In the genomic region with DNA sequence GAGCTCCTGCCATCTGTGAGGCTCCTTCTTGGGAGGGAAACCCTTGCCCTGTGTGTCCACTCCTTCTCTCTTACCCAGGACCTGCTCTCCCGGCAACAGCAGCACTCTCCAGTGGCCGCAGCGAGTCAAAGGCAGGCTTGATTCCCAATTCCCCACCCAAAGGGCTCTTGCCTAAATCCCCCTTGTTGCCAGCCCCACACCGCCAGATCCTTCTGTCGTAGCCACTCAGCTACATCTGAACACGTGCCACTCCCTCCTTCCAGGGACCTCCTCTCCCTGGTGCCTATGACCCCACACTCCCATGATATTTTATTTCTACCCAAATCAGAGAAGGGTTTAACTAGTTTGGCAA, we compare ENCODE assay signal across 16 cellular contexts. TPM values are rescaled to one million over a fixed set of nuclear protein-coding genes. Genes with fewer than 3 reads are reported as not detected.
DNase-seq lines count a peak whose midpoint lies in the region; ATAC-seq and TF ChIP-seq lines count a peak whose summit lies in the region.
"Had no signal": no experiment of that assay in that cellular context is flagged by ENCODE, and none has a peak within 500 bp of the region (broad histone marks: within the 10 kb centered on the region; RNA-seq: fewer than 3 reads in every experiment).

No MANE protein-coding gene starts in this region.

- H3K27ac ChIP-seq in CD4-positive, CD25-positive, alpha-beta regulatory T cell (ENCODE audit: insufficient read depth, low read length, poor library complexity, severe bottlenecking) = no peak overlapping the region
- peak overlapping the region; percentile 38 to 76 (median 70) for H3K27ac ChIP-seq in esophagus muscularis mucosa (replicated peaks in 1 of 4)
- no peak overlapping the region for H3K27ac ChIP-seq in trophoblast cell (ENCODE audit: low read depth, low read length)
- no peak overlapping the region for H3K27ac ChIP-seq in hepatocyte
- H3K27ac ChIP-seq: KMS-11, suprapubic skin had no signal

- no peak overlapping the region for H3K4ac ChIP-seq in trophoblast cell (ENCODE audit: low read depth, low read length)

- TF ChIP-seq CTCF in esophagus muscularis mucosa (IDR thresholded peaks at IDR 0.05) (no peak), hepatocyte (IDR thresholded peaks at IDR 0.05; ENCODE audit: poor library complexity) (no peak)

- H2BK5ac ChIP-seq in trophoblast cell (ENCODE audit: low read depth, low read length, poor library complexity) = peak overlapping the region; percentile 18

- no peak overlapping the region for H3K14ac ChIP-seq in trophoblast cell (ENCODE audit: low read length)

- no peaks in the 10 kb centered on the region for H3K9me2 ChIP-seq in hepatocyte (replicated peaks; ENCODE audit: insufficient read depth)

- H3K18ac ChIP-seq in trophoblast cell (ENCODE audit: low read length) = peak overlapping the region; percentile 54

- H3K27me3 Mint-ChIP-seq in CD4-positive, CD25-positive, alpha-beta regulatory T cell = no peaks in the 10 kb centered on the region
- no peaks in the 10 kb centered on the region for H3K27me3 Mint-ChIP-seq in IgD-negative memory B cell
- H3K27me3 Mint-ChIP-seq: activated naive CD8-positive, alpha-beta T cell treated with anti-CD3 and anti-CD28 coated beads, Interleukin-2, amount 50 U/mL, for 24 hours had no signal

- H4K8ac ChIP-seq in trophoblast cell (ENCODE audit: low read depth, low read length) = no peak overlapping the region

- no peaks in the 10 kb centered on the region for H4K20me1 ChIP-seq in hepatocyte (ENCODE audit: insufficient read depth, poor library complexity, severe bottlenecking)

- H3K9ac ChIP-seq in trophoblast cell (ENCODE audit: low read length) = no peak overlapping the region
- H3K9ac ChIP-seq: KMS-11 had no signal

- H2BK120ac ChIP-seq in trophoblast cell (ENCODE audit: insufficient read depth, low read length, poor library complexity) = peak overlapping the region; percentile 23

- intact Hi-C loops in esophagus muscularis mucosa (cut with DNase I) = no loop called here

- peaks cover 3% of the 10 kb centered on the region for H3K36me3 Mint-ChIP-seq in CD4-positive, CD25-positive, alpha-beta regulatory T cell
- peaks cover 9% of the 10 kb centered on the region for H3K36me3 Mint-ChIP-seq in IgD-negative memory B cell

- H2AK5ac ChIP-seq in trophoblast cell (ENCODE audit: low read length) = no peak overlapping the region

- 83% methylated on average over 6 of the region's 6 CpGs for WGBS in esophagus muscularis mucosa
- WGBS in trophoblast cell (ENCODE audit: extremely low coverage, insufficient coverage, insufficient read length) = no CpG with 5 or more reads among the region's 6 CpGs
- WGBS in hepatocyte (ENCODE audit: low lambda C conversion rate, missing lambda C conversion rate) = 99% methylated on average over 6 of the region's 6 CpGs

- peaks cover 6% of the 10 kb centered on the region for H3K79me1 ChIP-seq in trophoblast cell (ENCODE audit: low read length)

- peaks cover 17 to 29% (median 25%) of the 10 kb centered on the region in 4 donors for H3K4me1 Mint-ChIP-seq in CD4-positive, CD25-positive, alpha-beta regulatory T cell
- peaks cover 12 to 43% (median 17%) of the 10 kb centered on the region in 3 donors for H3K4me1 Mint-ChIP-seq in IgD-negative memory B cell

- TF ChIP-seq POLR2A in esophagus muscularis mucosa (IDR thresholded peaks at IDR 0.05; ENCODE audit: low read depth) = no peak

- H3K27me3 ChIP-seq in CD4-positive, CD25-positive, alpha-beta regulatory T cell (ENCODE audit: control insufficient read depth, insufficient read depth, low read length) = no peaks in the 10 kb centered on the region
- H3K27me3 ChIP-seq in esophagus muscularis mucosa (no peaks in the 10 kb centered on the region), trophoblast cell (ENCODE audit: insufficient read depth, low read length) (no peaks in the 10 kb centered on the region), hepatocyte (no peaks in the 10 kb centered on the region)
- H3K27me3 ChIP-seq: BLaER1 treated with 17β-estradiol and CSF1 and Interleukin-3, amounts not matched to agents 10 nM and 100 nM; suprapubic skin had no signal

- no peak for ATAC-seq in CD4-positive, CD25-positive, alpha-beta regulatory T cell (ENCODE audit: low read depth in 2 of 2)
- ATAC-seq: activated naive CD8-positive, alpha-beta T cell treated with anti-CD3 and anti-CD28 coated beads, Interleukin-2, amount 50 U/mL, for 24 hours had no signal

- peak overlapping the region; percentile 39 to 47 (median 46) for H3K27ac Mint-ChIP-seq in CD4-positive, CD25-positive, alpha-beta regulatory T cell
- H3K27ac Mint-ChIP-seq in IgD-negative memory B cell = peak overlapping the region in 2 of 3 donors; percentile 39 to 65

- no peak for TF ChIP-seq EP300 in esophagus muscularis mucosa (IDR thresholded peaks at IDR 0.05)

- H3K4me2 ChIP-seq in trophoblast cell (ENCODE audit: low read length) (no peak overlapping the region), hepatocyte (no peak overlapping the region)
- H3K4me2 ChIP-seq: KMS-11 had no signal

- peaks cover 6% of the 10 kb centered on the region for H3K4me1 ChIP-seq in CD4-positive, CD25-positive, alpha-beta regulatory T cell (ENCODE audit: control insufficient read depth, insufficient read depth, low read length, poor library complexity, severe bottlenecking)
- H3K4me1 ChIP-seq in esophagus muscularis mucosa = peaks cover 44 to 58% (median 56%) of the 10 kb centered on the region in 4 donors
- peaks cover 13 to 26% of the 10 kb centered on the region in 2 experiments for H3K4me1 ChIP-seq in trophoblast cell (ENCODE audit: control insufficient read depth in 1 of 2, insufficient read depth in 2 of 2, low read length in 2 of 2)
- H3K4me1 ChIP-seq in hepatocyte (ENCODE audit: insufficient read depth) = no peaks in the 10 kb centered on the region

- no peaks in the 10 kb centered on the region for H3K9me3 Mint-ChIP-seq in CD4-positive, CD25-positive, alpha-beta regulatory T cell
- no peaks in the 10 kb centered on the region for H3K9me3 Mint-ChIP-seq in IgD-negative memory B cell
- H3K9me3 Mint-ChIP-seq: activated naive CD8-positive, alpha-beta T cell treated with anti-CD3 and anti-CD28 coated beads, Interleukin-2, amount 50 U/mL, for 24 hours had no signal

- peak overlapping the region; percentile 53 for H4K91ac ChIP-seq in trophoblast cell (ENCODE audit: low read depth, low read length)

- H2AFZ ChIP-seq in trophoblast cell (ENCODE audit: insufficient read depth, low read length, poor library complexity) (no peak overlapping the region), hepatocyte (no peak overlapping the region)

- no peak for DNase-seq in CD4-positive, CD25-positive, alpha-beta regulatory T cell
- DNase-seq in esophagus muscularis mucosa (ENCODE audit: extremely low spot score) (no peak), trophoblast cell (no peak), hepatocyte (ENCODE audit: low spot score) (no peak), cortex of kidney (lab: John Stamatoyannopoulos, UW) (no peak), NCI-H345 treated with DMSO at 0.1 percent for 48 hours (lab: John Stamatoyannopoulos, UW; ENCODE audit: unreplicated experiment) (no peak)
- no peak for DNase-seq in activated naive CD4-positive, alpha-beta T cell treated with Interleukin-2 at 50 U/mL for 16 hours
- DNase-seq: activated naive CD8-positive, alpha-beta T cell treated with anti-CD3 and anti-CD28 coated beads, Interleukin-2, amount 50 U/mL, for 24 hours; dermis blood vessel endothelial cell; DND-41; NCI-H187; NCI-H524 treated with DMSO at 0.1 percent for 48 hours had no signal

- H2BK12ac ChIP-seq in trophoblast cell (ENCODE audit: low read length) = peak overlapping the region; percentile 5

- no peaks in the 10 kb centered on the region for H3K79me2 ChIP-seq in trophoblast cell (ENCODE audit: control insufficient read depth, insufficient read depth, low read length, poor library complexity)
- no peaks in the 10 kb centered on the region for H3K79me2 ChIP-seq in hepatocyte

- no peak overlapping the region for H4K12ac ChIP-seq in trophoblast cell (ENCODE audit: low read depth, low read length)

- H3K4me3 ChIP-seq in CD4-positive, CD25-positive, alpha-beta regulatory T cell (ENCODE audit: low read depth, low read length) = no peak overlapping the region
- H3K4me3 ChIP-seq in esophagus muscularis mucosa = no peak overlapping the region
- no peak overlapping the region for H3K4me3 ChIP-seq in trophoblast cell (ENCODE audit: low read depth, low read length)
- no peak overlapping the region for H3K4me3 ChIP-seq in hepatocyte
- H3K4me3 ChIP-seq: BLaER1 treated with 17β-estradiol and CSF1 and Interleukin-3, amounts not matched to agents 10 nM and 100 nM; suprapubic skin had no signal

- no peak overlapping the region for H3K23ac ChIP-seq in trophoblast cell (ENCODE audit: low read length)

- no peaks in the 10 kb centered on the region for H3K36me3 ChIP-seq in CD4-positive, CD25-positive, alpha-beta regulatory T cell (ENCODE audit: control insufficient read depth, insufficient read depth, low read length)
- H3K36me3 ChIP-seq in esophagus muscularis mucosa = peaks cover 52 to 80% (median 72%) of the 10 kb centered on the region in 4 donors
- peaks cover 35 to 48% of the 10 kb centered on the region in 2 experiments for H3K36me3 ChIP-seq in trophoblast cell (ENCODE audit: control insufficient read depth in 1 of 2, insufficient read depth in 2 of 2, low read length in 2 of 2)
- no peaks in the 10 kb centered on the region for H3K36me3 ChIP-seq in hepatocyte (replicated peaks; ENCODE audit: insufficient read depth, low read depth)

- no peak overlapping the region for H3K4me3 Mint-ChIP-seq in CD4-positive, CD25-positive, alpha-beta regulatory T cell
- no peak overlapping the region for H3K4me3 Mint-ChIP-seq in IgD-negative memory B cell
- H3K4me3 Mint-ChIP-seq: activated naive CD8-positive, alpha-beta T cell treated with anti-CD3 and anti-CD28 coated beads, Interleukin-2, amount 50 U/mL, for 24 hours had no signal

- no peaks in the 10 kb centered on the region for H3K9me3 ChIP-seq in CD4-positive, CD25-positive, alpha-beta regulatory T cell (ENCODE audit: control insufficient read depth in 2 of 2, low read length in 2 of 2)
- no peaks in the 10 kb centered on the region for H3K9me3 ChIP-seq in esophagus muscularis mucosa
- H3K9me3 ChIP-seq in trophoblast cell (ENCODE audit: insufficient read depth, low read depth, low read length) = peaks cover 1% of the 10 kb centered on the region
- no peaks in the 10 kb centered on the region for H3K9me3 ChIP-seq in hepatocyte (ENCODE audit: low read depth)
- H3K9me3 ChIP-seq: BLaER1 treated with 17β-estradiol and CSF1 and Interleukin-3, amounts not matched to agents 10 nM and 100 nM; suprapubic skin had no signal

RNA-seq across cellular contexts. Expression of gene SELPLG, which starts 14.2 kb away (rescaled TPM):
- 218 TPM for total RNA-seq in CD4-positive, CD25-positive, alpha-beta regulatory T cell
- 100 to 1,000 TPM; 722 to 844 (median 818) TPM for polyA plus RNA-seq in CD4-positive, CD25-positive, alpha-beta regulatory T cell
- polyA plus RNA-seq in IgD-negative memory B cell (37.0 TPM), hepatocyte (1.5 and 1.8 TPM in 2 replicates)
- total RNA-seq in esophagus muscularis mucosa (10 to 100 TPM in 2 of 4 donors, 1 to 10 TPM in 2; 7.2 to 15.7 (median 10.0) TPM), hepatocyte (0.37 and 0.72 TPM in 2 replicates)
- polyA plus RNA-seq in trophoblast cell (2013) = 3.6 and 3.7 TPM in 2 replicates

RNA-seq across cellular contexts. Expression of gene TMEM119, which starts 50.0 kb away (rescaled TPM):
- total RNA-seq in CD4-positive, CD25-positive, alpha-beta regulatory T cell = 5.9 TPM
- polyA plus RNA-seq in CD4-positive, CD25-positive, alpha-beta regulatory T cell = 1 to 10 TPM in 2 of 4 donors, under 1 TPM in 1, not detected in 1; 0.90 to 3.5 (median 1.5) TPM
- polyA plus RNA-seq in IgD-negative memory B cell = 0.33 TPM
- 10 to 100 TPM in 1 of 4 donors, 1 to 10 TPM in 3; 3.6 to 12.2 (median 7.1) TPM for total RNA-seq in esophagus muscularis mucosa
- 16.8 and 19.9 TPM in 2 replicates for polyA plus RNA-seq in trophoblast cell (2013)
- total RNA-seq in hepatocyte = 69.7 and 70.1 TPM in 2 replicates
- 54.4 and 59.6 TPM in 2 replicates for polyA plus RNA-seq in hepatocyte

Comparison
In these comparisons a context has a peak if more than half of its experiments do, and no peak if none do; other contexts are left out.
1. H3K27ac ChIP-seq: peak in esophagus muscularis mucosa (4 of 4); none in CD4-positive, CD25-positive, alpha-beta regulatory T cell (single experiment), trophoblast cell (single experiment) and hepatocyte (single experiment).
2. RNA of gene SELPLG, which starts 14.2 kb away (total RNA-seq): 218 TPM in CD4-positive, CD25-positive, alpha-beta regulatory T cell (single experiment); 7.2 to 15.7 TPM in esophagus muscularis mucosa and 0.37 to 0.72 TPM in hepatocyte; every median in the first group is over 10 times any median in the second.